23 cellular contexts compared by ENCODE assay signal in the genomic region with DNA sequence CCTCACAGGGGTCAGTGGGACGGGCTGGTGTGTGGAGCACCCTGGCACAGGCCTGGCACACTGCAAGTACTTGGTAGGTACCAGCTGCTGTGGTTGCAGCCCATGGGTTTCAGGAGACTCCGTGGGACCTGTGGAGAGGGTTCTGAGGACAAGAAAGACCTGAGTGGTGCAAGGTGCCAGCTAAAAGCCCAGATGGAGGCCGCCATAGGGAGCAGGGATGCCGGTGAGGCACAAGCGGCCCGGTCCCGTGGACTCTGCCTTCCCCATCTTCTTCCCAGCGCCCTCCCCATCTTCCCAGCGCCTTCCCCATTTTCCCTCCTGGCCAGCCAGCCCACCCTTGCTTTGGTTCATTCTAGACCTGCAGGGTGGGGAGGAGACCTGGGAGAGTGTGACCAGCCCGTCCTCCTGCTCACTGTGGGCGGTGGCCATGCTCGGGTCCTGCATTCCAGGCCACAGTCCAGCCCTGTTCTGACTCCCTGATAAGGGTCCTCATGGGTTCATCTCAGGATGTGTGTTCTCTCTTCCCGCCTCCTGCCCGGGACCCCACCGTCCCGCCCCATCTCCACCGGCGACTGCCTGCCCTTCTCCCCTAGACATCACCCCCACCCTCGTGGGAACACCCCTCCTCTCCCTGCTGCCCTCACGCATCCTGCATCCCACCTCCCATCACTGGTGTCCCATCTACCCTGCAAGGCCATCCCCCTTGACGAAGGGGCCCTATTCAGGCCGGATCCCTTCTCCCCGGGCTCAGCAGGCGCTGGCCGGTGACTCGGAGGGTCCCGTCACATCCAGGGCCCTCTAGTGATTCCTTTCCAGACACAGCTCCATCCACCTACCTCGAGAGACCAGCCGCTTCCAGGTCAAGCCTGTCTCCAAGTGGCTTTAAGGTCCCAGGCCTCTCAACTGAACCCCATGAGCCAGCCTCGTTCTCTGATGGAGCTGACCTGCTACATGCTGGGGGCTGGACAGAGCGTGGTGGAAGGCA. TPM values are rescaled to one million over a fixed set of nuclear protein-coding genes. Genes with fewer than 3 reads are reported as not detected.
DNase-seq lines count a peak whose midpoint lies in the region; ATAC-seq, FAIRE-seq and TF ChIP-seq lines count a peak whose summit lies in the region.
"Had no signal": no experiment of that assay in that cellular context is flagged by ENCODE, and none has a peak within 500 bp of the region (broad histone marks: within the 10 kb centered on the region; RNA-seq: fewer than 3 reads in every experiment).

No MANE protein-coding gene starts in this region.

- H2AFZ ChIP-seq in H1 (ENCODE audit: low read length), result no peak overlapping the region

- H3K18ac ChIP-seq in H1 (ENCODE audit: extremely low read depth, low read length), result no peak overlapping the region

- H3K4me3 ChIP-seq in right atrium auricular region (no peak overlapping the region), H1 (ENCODE audit: extremely low read depth in 1 of 4, insufficient read depth in 2 of 4, low read depth in 3 of 4, low read length in 4 of 4) (no peak overlapping the region), mucosa of descending colon (no peak overlapping the region), upper lobe of right lung (no peak overlapping the region)
- H3K4me3 ChIP-seq: SJSA1 had no signal

- no peak overlapping the region for H3K23ac ChIP-seq in H1 (ENCODE audit: insufficient read length)

- H3K27ac ChIP-seq in right atrium auricular region, result no peak overlapping the region
- H3K27ac ChIP-seq in H1 (ENCODE audit: low read depth, low read length), result no peak overlapping the region
- H3K27ac ChIP-seq in upper lobe of right lung, result no peak overlapping the region
- H3K27ac ChIP-seq: KMS-11, RWPE1 had no signal

- H3K4me1 ChIP-seq in right atrium auricular region (peaks cover 0 to 24% of the 10 kb centered on the region in 2 donors), H1 (replicated peaks in 1 of 4; ENCODE audit: control insufficient read depth in 3 of 4, insufficient read depth in 4 of 4, low read length in 3 of 4) (peaks cover 6 to 22% (median 16%) of the 10 kb centered on the region in 4 experiments), mucosa of descending colon (ENCODE audit: low read depth) (peaks cover 10% of the 10 kb centered on the region), upper lobe of right lung (peaks cover 13% of the 10 kb centered on the region)

- H3K9ac ChIP-seq in H1 (replicated peaks in 1 of 4; ENCODE audit: extremely low read depth in 1 of 4, low read depth in 3 of 4, low read length in 3 of 4), result no peak overlapping the region
- H3K9ac ChIP-seq: KMS-11 had no signal

- no peak overlapping the region for H3K56ac ChIP-seq in H1 (replicated peaks; ENCODE audit: insufficient read length, low read depth, low read length)

- FAIRE-seq in H1 (lab: Jason Lieb, UNC), result no peak
- FAIRE-seq: GM12891, GM18507 had no signal

- H3K23me2 ChIP-seq in H1 (ENCODE audit: low read depth, low read length), result peaks cover under 1% of the 10 kb centered on the region; the same call in 1 of the 2 replicates

- H2BK20ac ChIP-seq in H1 (ENCODE audit: low read length), result no peak overlapping the region

- H4K5ac ChIP-seq in H1 (ENCODE audit: insufficient read length, low read depth, low read length), result no peak overlapping the region

- DNase-seq in Right ventricle myocardium inferior (ENCODE audit: missing footprints) (peak; percentile 59), right atrium auricular region (ENCODE audit: low spot score) (no peak), H1 (ENCODE audit: low read depth in 1 of 2, low spot score in 2 of 2) (no peak), mucosa of descending colon (peak in 2 of 3 donors; percentile 19 to 29), upper lobe of right lung (peak; percentile 46)
- DNase-seq: 8988T, C1 segment of cervical spinal cord, DMS 273 treated with DMSO at 0.1 percent for 48 hours, GF-D8, GOT3, NCI-H1048, NCI-H2081 treated with DMSO at 0.1 percent for 48 hours, NCI-H510A treated with DMSO at 0.1 percent for 48 hours, NCI-H82, PC-3 had no signal

- intact Hi-C loops in Right ventricle myocardium inferior (cut with DNase I) (no loop called here), mucosa of descending colon (cut with DNase I, micrococcal nuclease) (no loop called here), upper lobe of right lung (cut with DNase I) (no loop called here)

- no peak overlapping the region for H4K91ac ChIP-seq in H1 (replicated peaks; ENCODE audit: insufficient read length, low read length)

- no peak for ATAC-seq in Right ventricle myocardium inferior
- no peak for ATAC-seq in mucosa of descending colon
- no peak for ATAC-seq in upper lobe of right lung
- ATAC-seq in HG03108 (IDR thresholded peaks at IDR 0.05; ENCODE audit: unreplicated experiment), result no peak
- no peak for ATAC-seq in HG03378 (IDR thresholded peaks at IDR 0.05; ENCODE audit: unreplicated experiment)
- ATAC-seq in GM21723 (IDR thresholded peaks at IDR 0.05; ENCODE audit: unreplicated experiment), result no peak
- ATAC-seq: PC-3 had no signal

- H3K4me2 ChIP-seq in H1 (ENCODE audit: insufficient read depth in 1 of 2, low read depth in 2 of 2, low read length in 2 of 2), result no peak overlapping the region
- H3K4me2 ChIP-seq: KMS-11 had no signal

- no peak overlapping the region for H2BK120ac ChIP-seq in H1 (replicated peaks; ENCODE audit: low read depth, low read length)

- H4K20me1 ChIP-seq in H1 (replicated peaks in 1 of 2; ENCODE audit: control insufficient read depth in 1 of 2, insufficient read depth in 2 of 2, low read length in 2 of 2), result peaks cover 0 to 4% of the 10 kb centered on the region in 2 experiments

- no peak for TF ChIP-seq RAD21 in H1 (IDR thresholded peaks at IDR 0.05 in 1 of 2, conservative IDR thresholded peaks at IDR 0.05 in 1 of 2; ENCODE audit: low read depth in 2 of 2, low read length in 2 of 2)

- H3K79me2 ChIP-seq in H1 (ENCODE audit: control insufficient read depth in 1 of 2, insufficient read depth in 2 of 2, low read length in 2 of 2), result no peaks in the 10 kb centered on the region

- no peak for TF ChIP-seq EP300 in H1 (IDR thresholded peaks at IDR 0.05; ENCODE audit: borderline replicate concordance in 1 of 2, low read depth in 2 of 2, low read length in 2 of 2)

- no peak overlapping the region for H3K4ac ChIP-seq in H1 (replicated peaks; ENCODE audit: insufficient read length, low read depth, low read length)

- peak overlapping the region; percentile 39 for H4K8ac ChIP-seq in H1 (ENCODE audit: extremely low read depth, insufficient read depth, low read length)

- H2BK5ac ChIP-seq in H1 (ENCODE audit: low read depth, low read length), result no peak overlapping the region

- H3K9me3 ChIP-seq in right atrium auricular region (no peaks in the 10 kb centered on the region), H1 (ENCODE audit: insufficient read depth in 2 of 2, low read depth in 1 of 2, low read length in 1 of 2) (no peaks in the 10 kb centered on the region), mucosa of descending colon (no peaks in the 10 kb centered on the region), upper lobe of right lung (no peaks in the 10 kb centered on the region)
- H3K9me3 ChIP-seq: SJSA1 had no signal

- H3K36me3 ChIP-seq in right atrium auricular region (no peaks in the 10 kb centered on the region), H1 (ENCODE audit: control insufficient read depth in 2 of 4, insufficient read depth in 4 of 4, low read length in 3 of 4) (no peaks in the 10 kb centered on the region), mucosa of descending colon (ENCODE audit: low read depth) (no peaks in the 10 kb centered on the region), upper lobe of right lung (no peaks in the 10 kb centered on the region)

- H3K14ac ChIP-seq in H1 (ENCODE audit: insufficient read length), result no peak overlapping the region

- no peak overlapping the region for H2BK12ac ChIP-seq in H1 (ENCODE audit: low read depth, low read length)

- POLR2A ChIA-PET in H1 (lab: Charles Lee; ENCODE audit: partially characterized antibody), result no interaction called here

- H3K27me3 ChIP-seq in right atrium auricular region (peaks cover 0 to 6% of the 10 kb centered on the region in 2 donors), H1 (replicated peaks in 1 of 4; ENCODE audit: control insufficient read depth in 3 of 4, extremely low read depth in 1 of 4, insufficient read depth in 3 of 4, low read length in 3 of 4) (peaks cover 21 to 36% (median 31%) of the 10 kb centered on the region in 4 experiments), upper lobe of right lung (peaks cover 22% of the 10 kb centered on the region)
- H3K27me3 ChIP-seq: SJSA1 had no signal

- no peak overlapping the region for H2AK5ac ChIP-seq in H1 (ENCODE audit: low read depth, low read length)

- no peaks in the 10 kb centered on the region for H3K79me1 ChIP-seq in H1 (ENCODE audit: low read depth, low read length)

- no peak overlapping the region for H2BK15ac ChIP-seq in H1 (ENCODE audit: low read length)

- whole genome bisulfite sequencing in H1 (ENCODE audit: extremely low coverage in 1 of 2, insufficient coverage in 1 of 2, insufficient read length in 1 of 2, insufficient replicate concordance in 2 of 2, low coverage in 1 of 2, low lambda C conversion rate in 2 of 2, missing lambda C conversion rate in 1 of 2), 2 experiments, result 88% methylated on average over 24 of the region's 31 CpGs; no CpG with 5 or more reads in 1 of the 2 experiments

- TF ChIP-seq CTCF in right atrium auricular region (IDR thresholded peaks at IDR 0.05) (no peak), H1 (IDR thresholded peaks at IDR 0.05; ENCODE audit: control extremely low read depth in 1 of 3, insufficient read depth in 1 of 3, low read depth in 1 of 3, low read length in 3 of 3) (no peak), mucosa of descending colon (IDR thresholded peaks at IDR 0.05) (no peak), upper lobe of right lung (IDR thresholded peaks at IDR 0.05) (no peak)

- CTCF ChIA-PET in H1 (lab: Charles Lee; ENCODE audit: partially characterized antibody), result interaction anchor here (0.7 kb wide), 1 partner anchor 58 kb away, joined by 3 read pairs; no protein-coding TSS in a partner anchor

- no peak for TF ChIP-seq POLR2A in H1 (IDR thresholded peaks at IDR 0.05; ENCODE audit: control extremely low read depth in 1 of 2, low read depth in 2 of 2, low read length in 2 of 2)

TF ChIP-seq in H1, 55 proteins besides CTCF, POLR2A, EP300 and RAD21 (continues in another document):
- no peak for TF ChIP-seq POU5F1 (IDR thresholded peaks at IDR 0.05; ENCODE audit: low read depth, low read length)

RNA-seq across cellular contexts. Expression of gene ZNF469, which starts 3.4 kb away (rescaled TPM):
- total RNA-seq in Right ventricle myocardium inferior (0.92 TPM), right atrium auricular region (under 1 TPM; 0.56 to 0.83 TPM), mucosa of descending colon (1 to 10 TPM in 1 of 3 donors, under 1 TPM in 2; 0.35 to 1.4 (median 0.51) TPM), upper lobe of right lung (2.1 TPM)
- 1.8 and 2.0 TPM in 2 replicates for total RNA-seq in H1 (2021; fragmentation: NEBNext Ultra II Directional; extraction: Animal tissue kit (Norgen Biotek cat#: 25700))
- polyA plus RNA-seq in H1 (2011; rRNA removed), result 0.30 and 0.53 TPM in 2 replicates
- polyA plus RNA-seq in H1 (2011; cell fraction: cytosol; rRNA removed), result 0.23 TPM
- polyA plus RNA-seq in H1 (2011; cell fraction: nucleus; rRNA removed), result 1.1 TPM
- 0.54 to 0.96 TPM (median 0.90 TPM) in 4 replicates for polyA plus RNA-seq in H1 (2012, experiment 1 of 2)
- 0.63 TPM for polyA plus RNA-seq in H1 (2012, experiment 2 of 2)
- 0.45 TPM for polyA plus RNA-seq in H1 (2013, experiment 1 of 2)
- polyA plus RNA-seq in H1 (2013, experiment 2 of 2), result 0.42 TPM
- polyA minus RNA-seq in H1 (2011; rRNA and poly(A)+ RNA removed), result 0.32 and 0.41 TPM in 2 replicates
- 1.1 TPM for polyA minus RNA-seq in H1 (2011; cell fraction: cytosol; rRNA and poly(A)+ RNA removed)
- polyA minus RNA-seq in H1 (2011; cell fraction: nucleus; rRNA and poly(A)+ RNA removed), result 1.5 TPM

Comparison
In these comparisons a context has a peak if more than half of its experiments do, and no peak if none do; other contexts are left out.
1. DNase-seq: peak in Right ventricle myocardium inferior (single experiment), mucosa of descending colon (2 of 3) and upper lobe of right lung (single experiment); none in right atrium auricular region (single experiment) and H1 (0 of 2).